Comparison of ENCODE assay signal across 16 cellular contexts in genomic region chr1:116414364-116414763, GRCh38. TPM values are rescaled to one million over a fixed set of nuclear protein-coding genes. Genes with fewer than 3 reads are reported as not detected.
DNase-seq lines count a peak whose midpoint lies in the region; ATAC-seq and TF ChIP-seq lines count a peak whose summit lies in the region.
"Had no signal": no experiment of that assay in that cellular context is flagged by ENCODE, and none has a peak within 500 bp of the region (broad histone marks: within the 10 kb centered on the region; RNA-seq: fewer than 3 reads in every experiment).

No MANE protein-coding gene starts in this region.

- H3K4me3 ChIP-seq in cardiac muscle cell (no peak overlapping the region), neural progenitor cell (no peak overlapping the region)
- H3K4me3 ChIP-seq: A549, GM23248 had no signal

- H3K4me2 ChIP-seq in neural progenitor cell, result peak overlapping the region; percentile 64
- H3K4me2 ChIP-seq: A549 had no signal

- H3K36me3 Mint-ChIP-seq in activated CD8-positive, alpha-beta T cell treated with anti-CD3 and anti-CD28 coated beads for 36 hours (ENCODE audit: low read depth), result peaks cover 6% of the 10 kb centered on the region
- H3K36me3 Mint-ChIP-seq in activated CD8-positive, alpha-beta T cell treated with anti-CD3 and anti-CD28 coated beads, Interleukin-2, amount 10 ng/mL, durations not matched to agents 7 days and 5 days (ENCODE audit: low read depth), result peaks cover 23% of the 10 kb centered on the region
- peaks cover 18% of the 10 kb centered on the region for H3K36me3 Mint-ChIP-seq in effector memory CD8-positive, alpha-beta T cell (ENCODE audit: insufficient read depth)
- H3K36me3 Mint-ChIP-seq in neural progenitor cell, result no peaks in the 10 kb centered on the region

- CTCF ChIA-PET in activated CD8-positive, alpha-beta T cell treated with anti-CD3 and anti-CD28 coated beads for 36 hours (lab: Charles Lee), result interaction anchor here (1.1 to 3.4 kb wide), 2 partner anchors 23 to 71 kb away, joined by 3 to 18 read pairs; no protein-coding TSS in a partner anchor
- CTCF ChIA-PET in activated CD8-positive, alpha-beta T cell treated with anti-CD3 and anti-CD28 coated beads, Interleukin-2, amount 10 ng/mL, durations not matched to agents 7 days and 5 days (lab: Charles Lee), result no interaction called here

- DNase-seq in activated CD8-positive, alpha-beta T cell treated with anti-CD3 and anti-CD28 coated beads for 36 hours, result no peak
- DNase-seq in activated CD8-positive, alpha-beta T cell treated with anti-CD3 and anti-CD28 coated beads, Interleukin-2, amount 10 ng/mL, durations not matched to agents 7 days and 5 days, result no peak
- no peak for DNase-seq in cardiac muscle cell (ENCODE audit: low read depth in 1 of 2, low spot score in 1 of 2)
- DNase-seq in Right ventricle myocardium superior, result no peak
- no peak for DNase-seq in effector memory CD8-positive, alpha-beta T cell
- DNase-seq in neural progenitor cell (ENCODE audit: low spot score), result no peak
- DNase-seq in kidney tubule cell (ENCODE audit: low spot score), result no peak
- DNase-seq: AML-193; Caco-2; CD4-positive, alpha-beta T cell; GM23248; HCEC 1CT had no signal

- peaks cover 16% of the 10 kb centered on the region for H4K20me1 ChIP-seq in neural progenitor cell (ENCODE audit: low read depth)

- H3K9me3 ChIP-seq in cardiac muscle cell (ENCODE audit: low read depth) (no peaks in the 10 kb centered on the region), neural progenitor cell (ENCODE audit: low read depth) (no peaks in the 10 kb centered on the region)
- H3K9me3 ChIP-seq: A549, Caco-2 had no signal

- H3K79me2 ChIP-seq in neural progenitor cell (ENCODE audit: low read depth), result peaks cover 8% of the 10 kb centered on the region

- H3K4me1 ChIP-seq in cardiac muscle cell (ENCODE audit: low read depth) (peaks cover 66% of the 10 kb centered on the region), neural progenitor cell (peaks cover 44% of the 10 kb centered on the region)
- H3K4me1 ChIP-seq: A549 had no signal

- peak overlapping the region; percentile 3 for H3K27ac Mint-ChIP-seq in activated CD8-positive, alpha-beta T cell treated with anti-CD3 and anti-CD28 coated beads for 36 hours
- no peak overlapping the region for H3K27ac Mint-ChIP-seq in activated CD8-positive, alpha-beta T cell treated with anti-CD3 and anti-CD28 coated beads, Interleukin-2, amount 10 ng/mL, durations not matched to agents 7 days and 5 days
- H3K27ac Mint-ChIP-seq in effector memory CD8-positive, alpha-beta T cell, result peak overlapping the region; percentile 6 to 20
- no peak overlapping the region for H3K27ac Mint-ChIP-seq in neural progenitor cell

- intact Hi-C loops in activated CD8-positive, alpha-beta T cell treated with anti-CD3 and anti-CD28 coated beads for 36 hours (cut with micrococcal nuclease), result no loop called here
- intact Hi-C loops in Right ventricle myocardium superior (cut with DNase I), result no loop called here

- peaks cover 37% of the 10 kb centered on the region for H3K4me1 Mint-ChIP-seq in activated CD8-positive, alpha-beta T cell treated with anti-CD3 and anti-CD28 coated beads for 36 hours (ENCODE audit: low read depth)
- H3K4me1 Mint-ChIP-seq in activated CD8-positive, alpha-beta T cell treated with anti-CD3 and anti-CD28 coated beads, Interleukin-2, amount 10 ng/mL, durations not matched to agents 7 days and 5 days (ENCODE audit: low read depth), result peaks cover 56% of the 10 kb centered on the region
- peaks cover 13 to 21% of the 10 kb centered on the region in 2 donors for H3K4me1 Mint-ChIP-seq in effector memory CD8-positive, alpha-beta T cell (ENCODE audit: low read depth in 2 of 2)
- peaks cover 36% of the 10 kb centered on the region for H3K4me1 Mint-ChIP-seq in neural progenitor cell

- no peak for ATAC-seq in activated CD8-positive, alpha-beta T cell treated with anti-CD3 and anti-CD28 coated beads for 36 hours
- ATAC-seq in activated CD8-positive, alpha-beta T cell treated with anti-CD3 and anti-CD28 coated beads, Interleukin-2, amount 10 ng/mL, durations not matched to agents 7 days and 5 days, result no peak
- ATAC-seq in Right ventricle myocardium superior (ENCODE audit: poor library complexity) (no peak), GM21529 (IDR thresholded peaks at IDR 0.05; ENCODE audit: unreplicated experiment) (no peak)
- no peak for ATAC-seq in effector memory CD8-positive, alpha-beta T cell (replicated peaks)
- ATAC-seq: A549 had no signal

- no peak overlapping the region for H3K9ac ChIP-seq in neural progenitor cell
- H3K9ac ChIP-seq: GM23248 had no signal

- H3K27me3 ChIP-seq in cardiac muscle cell (no peaks in the 10 kb centered on the region), neural progenitor cell (peaks cover 5% of the 10 kb centered on the region)

- no peak overlapping the region for H2AFZ ChIP-seq in neural progenitor cell (replicated peaks)
- H2AFZ ChIP-seq: GM23248 had no signal

- H3K4me3 Mint-ChIP-seq in activated CD8-positive, alpha-beta T cell treated with anti-CD3 and anti-CD28 coated beads for 36 hours, result no peak overlapping the region
- H3K4me3 Mint-ChIP-seq in activated CD8-positive, alpha-beta T cell treated with anti-CD3 and anti-CD28 coated beads, Interleukin-2, amount 10 ng/mL, durations not matched to agents 7 days and 5 days, result no peak overlapping the region
- no peak overlapping the region for H3K4me3 Mint-ChIP-seq in effector memory CD8-positive, alpha-beta T cell
- no peak overlapping the region for H3K4me3 Mint-ChIP-seq in neural progenitor cell
- H3K4me3 Mint-ChIP-seq: CD4-positive, alpha-beta T cell had no signal

- no peaks in the 10 kb centered on the region for H3K36me3 ChIP-seq in cardiac muscle cell
- no peaks in the 10 kb centered on the region for H3K36me3 ChIP-seq in neural progenitor cell

- H3K27me3 Mint-ChIP-seq in activated CD8-positive, alpha-beta T cell treated with anti-CD3 and anti-CD28 coated beads for 36 hours, result no peaks in the 10 kb centered on the region
- H3K27me3 Mint-ChIP-seq in activated CD8-positive, alpha-beta T cell treated with anti-CD3 and anti-CD28 coated beads, Interleukin-2, amount 10 ng/mL, durations not matched to agents 7 days and 5 days (ENCODE audit: low read depth), result no peaks in the 10 kb centered on the region
- H3K27me3 Mint-ChIP-seq in effector memory CD8-positive, alpha-beta T cell, result no peaks in the 10 kb centered on the region
- H3K27me3 Mint-ChIP-seq in neural progenitor cell (ENCODE audit: insufficient read depth, low read depth), result no peaks in the 10 kb centered on the region
- H3K27me3 Mint-ChIP-seq: CD4-positive, alpha-beta T cell had no signal

- H3F3A ChIP-seq in neural progenitor cell (ENCODE audit: low read depth), result peaks cover 28% of the 10 kb centered on the region

- H3K9me3 Mint-ChIP-seq in activated CD8-positive, alpha-beta T cell treated with anti-CD3 and anti-CD28 coated beads for 36 hours, result no peaks in the 10 kb centered on the region
- no peaks in the 10 kb centered on the region for H3K9me3 Mint-ChIP-seq in activated CD8-positive, alpha-beta T cell treated with anti-CD3 and anti-CD28 coated beads, Interleukin-2, amount 10 ng/mL, durations not matched to agents 7 days and 5 days (ENCODE audit: insufficient read depth)
- no peaks in the 10 kb centered on the region for H3K9me3 Mint-ChIP-seq in effector memory CD8-positive, alpha-beta T cell
- H3K9me3 Mint-ChIP-seq in neural progenitor cell, result no peaks in the 10 kb centered on the region
- H3K9me3 Mint-ChIP-seq: CD4-positive, alpha-beta T cell had no signal

- TF ChIP-seq CTCF in activated CD8-positive, alpha-beta T cell treated with anti-CD3 and anti-CD28 coated beads for 36 hours (IDR thresholded peaks at IDR 0.05), result no peak
- no peak for TF ChIP-seq CTCF in cardiac muscle cell (IDR thresholded peaks at IDR 0.05; ENCODE audit: low read depth, low read length)
- TF ChIP-seq CTCF in neural progenitor cell (IDR thresholded peaks at IDR 0.05), result no peak

- POLR2A ChIA-PET in activated CD8-positive, alpha-beta T cell treated with anti-CD3 and anti-CD28 coated beads for 36 hours (lab: Charles Lee), result interaction anchor here (0.7 kb wide), 1 partner anchor 9 kb away, joined by 3 read pairs; no protein-coding TSS in a partner anchor
- POLR2A ChIA-PET in activated CD8-positive, alpha-beta T cell treated with anti-CD3 and anti-CD28 coated beads, Interleukin-2, amount 10 ng/mL, durations not matched to agents 7 days and 5 days (lab: Charles Lee), result interaction anchor here (0.5 kb wide), 1 partner anchor 16 kb away, joined by 4 read pairs; no protein-coding TSS in a partner anchor

- H3K27ac ChIP-seq in cardiac muscle cell, result peak overlapping the region; percentile 99
- H3K27ac ChIP-seq in neural progenitor cell, result no peak overlapping the region
- H3K27ac ChIP-seq: 22Rv1, A549, C4-2B, GM23248 had no signal

RNA-seq across cellular contexts. Expression of gene ATP1A1, which starts 41.3 kb away (rescaled TPM):
- total RNA-seq in activated CD8-positive, alpha-beta T cell treated with anti-CD3 and anti-CD28 coated beads for 36 hours, result 100 to 1,000 TPM; 201 to 202 TPM
- 100 to 1,000 TPM; 203 to 204 TPM for total RNA-seq in activated CD8-positive, alpha-beta T cell treated with anti-CD3 and anti-CD28 coated beads, Interleukin-2, amount 10 ng/mL, durations not matched to agents 7 days and 5 days
- 754 and 1,350 TPM in 2 replicates for total RNA-seq in cardiac muscle cell
- polyA plus RNA-seq in cardiac muscle cell, result 665 and 1,094 TPM in 2 replicates
- 255 TPM for total RNA-seq in Right ventricle myocardium superior
- 61.5 and 92.5 TPM in 2 replicates for total RNA-seq in neural progenitor cell (ENCODE audit: low replicate concordance)

Comparison
In these comparisons a context has a peak if more than half of its experiments do, and no peak if none do; other contexts are left out.
1. H3K27ac Mint-ChIP-seq: peak in activated CD8-positive, alpha-beta T cell treated with anti-CD3 and anti-CD28 coated beads for 36 hours (single experiment) and effector memory CD8-positive, alpha-beta T cell (2 of 2); none in activated CD8-positive, alpha-beta T cell treated with anti-CD3 and anti-CD28 coated beads, Interleukin-2, amount 10 ng/mL, durations not matched to agents 7 days and 5 days (single experiment) and neural progenitor cell (single experiment).